In the genomic region with DNA sequence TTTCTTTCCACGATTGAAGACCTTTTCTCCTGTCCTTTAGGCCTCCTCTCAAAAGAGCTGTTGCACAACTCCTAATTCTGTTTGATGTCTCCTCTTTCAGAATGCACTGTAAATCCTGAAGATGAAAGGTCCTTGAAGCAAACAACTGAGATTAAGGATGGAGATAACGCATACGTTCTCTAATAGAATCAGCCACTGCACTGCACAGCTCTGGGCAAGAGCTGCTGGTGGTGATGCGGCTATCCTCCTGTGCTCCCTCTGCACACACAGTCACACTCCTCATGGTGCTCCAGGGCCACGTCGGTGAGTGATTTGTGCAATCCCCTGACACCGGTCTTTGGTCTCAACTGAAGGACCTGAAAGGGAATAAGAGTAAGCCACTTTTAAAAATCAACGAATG, we compare ENCODE assay signal across 1 cellular context.
A peak's percentile ranks its signal among the peaks of the same experiment; 100 is the strongest.
TF ChIP-seq lines count a peak whose summit lies in the region.

No MANE protein-coding gene starts in this region.

TF ChIP-seq in H1, 55 proteins besides CTCF, POLR2A, EP300 and RAD21:
- TF ChIP-seq CEBPB (IDR thresholded peaks at IDR 0.05; ENCODE audit: low read depth, low read length), result peak; percentile 14; the same call in 1 of the 2 replicates
- TF ChIP-seq, protein P1, sequence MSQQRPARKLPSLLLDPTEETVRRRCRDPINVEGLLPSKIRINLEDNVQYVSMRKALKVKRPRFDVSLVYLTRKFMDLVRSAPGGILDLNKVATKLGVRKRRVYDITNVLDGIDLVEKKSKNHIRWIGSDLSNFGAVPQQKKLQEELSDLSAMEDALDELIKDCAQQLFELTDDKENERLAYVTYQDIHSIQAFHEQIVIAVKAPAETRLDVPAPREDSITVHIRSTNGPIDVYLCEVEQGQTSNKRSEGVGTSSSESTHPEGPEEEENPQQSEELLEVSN (IDR thresholded peaks at IDR 0.05), result no peak
- no peak for TF ChIP-seq RFX5 (IDR thresholded peaks at IDR 0.05; ENCODE audit: borderline replicate concordance, low read depth, low read length)
- no peak for TF ChIP-seq EZH2 (IDR thresholded peaks at IDR 0.05; ENCODE audit: low read depth, low read length, severe bottlenecking)
- no peak for TF ChIP-seq BRCA1 (IDR thresholded peaks at IDR 0.05; ENCODE audit: low read depth, low read length)
- TF ChIP-seq, protein P2, sequence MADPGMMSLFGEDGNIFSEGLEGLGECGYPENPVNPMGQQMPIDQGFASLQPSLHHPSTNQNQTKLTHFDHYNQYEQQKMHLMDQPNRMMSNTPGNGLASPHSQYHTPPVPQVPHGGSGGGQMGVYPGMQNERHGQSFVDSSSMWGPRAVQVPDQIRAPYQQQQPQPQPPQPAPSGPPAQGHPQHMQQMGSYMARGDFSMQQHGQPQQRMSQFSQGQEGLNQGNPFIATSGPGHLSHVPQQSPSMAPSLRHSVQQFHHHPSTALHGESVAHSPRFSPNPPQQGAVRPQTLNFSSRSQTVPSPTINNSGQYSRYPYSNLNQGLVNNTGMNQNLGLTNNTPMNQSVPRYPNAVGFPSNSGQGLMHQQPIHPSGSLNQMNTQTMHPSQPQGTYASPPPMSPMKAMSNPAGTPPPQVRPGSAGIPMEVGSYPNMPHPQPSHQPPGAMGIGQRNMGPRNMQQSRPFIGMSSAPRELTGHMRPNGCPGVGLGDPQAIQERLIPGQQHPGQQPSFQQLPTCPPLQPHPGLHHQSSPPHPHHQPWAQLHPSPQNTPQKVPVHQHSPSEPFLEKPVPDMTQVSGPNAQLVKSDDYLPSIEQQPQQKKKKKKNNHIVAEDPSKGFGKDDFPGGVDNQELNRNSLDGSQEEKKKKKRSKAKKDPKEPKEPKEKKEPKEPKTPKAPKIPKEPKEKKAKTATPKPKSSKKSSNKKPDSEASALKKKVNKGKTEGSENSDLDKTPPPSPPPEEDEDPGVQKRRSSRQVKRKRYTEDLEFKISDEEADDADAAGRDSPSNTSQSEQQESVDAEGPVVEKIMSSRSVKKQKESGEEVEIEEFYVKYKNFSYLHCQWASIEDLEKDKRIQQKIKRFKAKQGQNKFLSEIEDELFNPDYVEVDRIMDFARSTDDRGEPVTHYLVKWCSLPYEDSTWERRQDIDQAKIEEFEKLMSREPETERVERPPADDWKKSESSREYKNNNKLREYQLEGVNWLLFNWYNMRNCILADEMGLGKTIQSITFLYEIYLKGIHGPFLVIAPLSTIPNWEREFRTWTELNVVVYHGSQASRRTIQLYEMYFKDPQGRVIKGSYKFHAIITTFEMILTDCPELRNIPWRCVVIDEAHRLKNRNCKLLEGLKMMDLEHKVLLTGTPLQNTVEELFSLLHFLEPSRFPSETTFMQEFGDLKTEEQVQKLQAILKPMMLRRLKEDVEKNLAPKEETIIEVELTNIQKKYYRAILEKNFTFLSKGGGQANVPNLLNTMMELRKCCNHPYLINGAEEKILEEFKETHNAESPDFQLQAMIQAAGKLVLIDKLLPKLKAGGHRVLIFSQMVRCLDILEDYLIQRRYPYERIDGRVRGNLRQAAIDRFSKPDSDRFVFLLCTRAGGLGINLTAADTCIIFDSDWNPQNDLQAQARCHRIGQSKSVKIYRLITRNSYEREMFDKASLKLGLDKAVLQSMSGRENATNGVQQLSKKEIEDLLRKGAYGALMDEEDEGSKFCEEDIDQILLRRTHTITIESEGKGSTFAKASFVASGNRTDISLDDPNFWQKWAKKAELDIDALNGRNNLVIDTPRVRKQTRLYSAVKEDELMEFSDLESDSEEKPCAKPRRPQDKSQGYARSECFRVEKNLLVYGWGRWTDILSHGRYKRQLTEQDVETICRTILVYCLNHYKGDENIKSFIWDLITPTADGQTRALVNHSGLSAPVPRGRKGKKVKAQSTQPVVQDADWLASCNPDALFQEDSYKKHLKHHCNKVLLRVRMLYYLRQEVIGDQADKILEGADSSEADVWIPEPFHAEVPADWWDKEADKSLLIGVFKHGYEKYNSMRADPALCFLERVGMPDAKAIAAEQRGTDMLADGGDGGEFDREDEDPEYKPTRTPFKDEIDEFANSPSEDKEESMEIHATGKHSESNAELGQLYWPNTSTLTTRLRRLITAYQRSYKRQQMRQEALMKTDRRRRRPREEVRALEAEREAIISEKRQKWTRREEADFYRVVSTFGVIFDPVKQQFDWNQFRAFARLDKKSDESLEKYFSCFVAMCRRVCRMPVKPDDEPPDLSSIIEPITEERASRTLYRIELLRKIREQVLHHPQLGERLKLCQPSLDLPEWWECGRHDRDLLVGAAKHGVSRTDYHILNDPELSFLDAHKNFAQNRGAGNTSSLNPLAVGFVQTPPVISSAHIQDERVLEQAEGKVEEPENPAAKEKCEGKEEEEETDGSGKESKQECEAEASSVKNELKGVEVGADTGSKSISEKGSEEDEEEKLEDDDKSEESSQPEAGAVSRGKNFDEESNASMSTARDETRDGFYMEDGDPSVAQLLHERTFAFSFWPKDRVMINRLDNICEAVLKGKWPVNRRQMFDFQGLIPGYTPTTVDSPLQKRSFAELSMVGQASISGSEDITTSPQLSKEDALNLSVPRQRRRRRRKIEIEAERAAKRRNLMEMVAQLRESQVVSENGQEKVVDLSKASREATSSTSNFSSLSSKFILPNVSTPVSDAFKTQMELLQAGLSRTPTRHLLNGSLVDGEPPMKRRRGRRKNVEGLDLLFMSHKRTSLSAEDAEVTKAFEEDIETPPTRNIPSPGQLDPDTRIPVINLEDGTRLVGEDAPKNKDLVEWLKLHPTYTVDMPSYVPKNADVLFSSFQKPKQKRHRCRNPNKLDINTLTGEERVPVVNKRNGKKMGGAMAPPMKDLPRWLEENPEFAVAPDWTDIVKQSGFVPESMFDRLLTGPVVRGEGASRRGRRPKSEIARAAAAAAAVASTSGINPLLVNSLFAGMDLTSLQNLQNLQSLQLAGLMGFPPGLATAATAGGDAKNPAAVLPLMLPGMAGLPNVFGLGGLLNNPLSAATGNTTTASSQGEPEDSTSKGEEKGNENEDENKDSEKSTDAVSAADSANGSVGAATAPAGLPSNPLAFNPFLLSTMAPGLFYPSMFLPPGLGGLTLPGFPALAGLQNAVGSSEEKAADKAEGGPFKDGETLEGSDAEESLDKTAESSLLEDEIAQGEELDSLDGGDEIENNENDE (IDR thresholded peaks at IDR 0.05; ENCODE audit: insufficient replicate concordance, low read length), result no peak
- no peak for TF ChIP-seq CBX5 (IDR thresholded peaks at IDR 0.05; ENCODE audit: low read depth, low read length)
- TF ChIP-seq RNF2 (IDR thresholded peaks at IDR 0.05; ENCODE audit: borderline replicate concordance, low read depth, low read length, missing control alignments, poor library complexity, severe bottlenecking), result no peak
